ENCODE assay signal across 2 cellular contexts in the genomic region with DNA sequence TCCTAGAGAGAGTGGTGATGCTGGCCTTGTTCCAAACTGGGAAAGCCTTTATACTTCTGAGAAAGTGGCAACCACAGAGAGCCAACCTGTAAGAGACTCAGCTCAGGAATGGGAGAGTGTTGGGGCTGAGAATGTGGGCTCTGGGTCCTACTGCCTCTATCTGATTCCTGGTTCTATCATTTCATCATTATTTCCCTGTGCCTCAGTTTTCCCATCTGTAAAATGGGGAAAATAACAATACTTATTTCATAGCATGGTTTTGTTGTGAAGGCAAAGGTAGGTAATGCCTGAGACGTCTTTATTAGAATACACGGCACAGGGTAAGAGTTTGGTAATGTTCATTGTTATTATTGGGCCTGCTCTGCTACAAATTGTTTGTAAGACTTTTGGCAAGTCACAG.
TF ChIP-seq lines count a peak whose summit lies in the region.

No MANE protein-coding gene starts in this region.

TF ChIP-seq in HepG2, 621 proteins besides CTCF, POLR2A, EP300 and RAD21:
- TF ChIP-seq ZNF629 (CRISPR knock-in tag; conservative IDR thresholded peaks at IDR 0.05) (peak; percentile 42; the same call in 1 of the 2 replicates), ZNF589 (CRISPR knock-in tag; conservative IDR thresholded peaks at IDR 0.05) (no peak), DBP (CRISPR knock-in tag; IDR thresholded peaks at IDR 0.05; ENCODE audit: not compliant biosample characterization) (no peak)

TF ChIP-seq in K562, 482 proteins besides CTCF, POLR2A, EP300 and RAD21:
- TF ChIP-seq ADNP (tag; IDR thresholded peaks at IDR 0.05): peak; percentile 61; the same call in 1 of the 2 replicates
- TF ChIP-seq RBM25 (IDR thresholded peaks at IDR 0.05; ENCODE audit: low read depth, low read length, severe bottlenecking): peak; percentile 82
- TF ChIP-seq HLTF (IDR thresholded peaks at IDR 0.05): no peak
- TF ChIP-seq KDM1A (IDR thresholded peaks at IDR 0.05): 0 out of 4 replicates have a peak, but pooled peaks of 1 of the 2 experiments have one; percentile 17
- peak; percentile 17; the same call in 1 of the 2 replicates for TF ChIP-seq NFIC (IDR thresholded peaks at IDR 0.05)
- no peak for TF ChIP-seq CBX5 (IDR thresholded peaks at IDR 0.05; ENCODE audit: borderline replicate concordance, low read depth)
- peak; percentile 76 for TF ChIP-seq BCOR (IDR thresholded peaks at IDR 0.05)
